In genomic region chr9:127803507-127804352, GRCh38 we compare ENCODE assay signal across 1 cellular context.
TF ChIP-seq lines count a peak whose summit lies in the region.

No MANE protein-coding gene starts in this region.

TF ChIP-seq in HepG2, 621 proteins besides CTCF, POLR2A, EP300 and RAD21:
- TF ChIP-seq ZNF768 (CRISPR knock-in tag; IDR thresholded peaks at IDR 0.05): peak; percentile 16; the same call in 1 of the 2 replicates
- no peak for TF ChIP-seq EZH2 (conservative IDR thresholded peaks at IDR 0.05; ENCODE audit: low read depth, low read length)
- TF ChIP-seq USF2 (IDR thresholded peaks at IDR 0.05; ENCODE audit: low read depth, low read length): no peak
- TF ChIP-seq USF2 (CRISPR knock-in tag; IDR thresholded peaks at IDR 0.05; ENCODE audit: borderline replicate concordance): 0 out of 2 replicates have a peak, but pooled peaks have one; percentile 6
- TF ChIP-seq EED (CRISPR knock-in tag; IDR thresholded peaks at IDR 0.05): 0 out of 2 replicates have a peak, but pooled peaks have one; percentile 4
